In genomic region chr12:120230326-120230973, GRCh38 we compare ENCODE assay signal across 8 cellular contexts. TPM values are rescaled to one million over a fixed set of nuclear protein-coding genes. Genes with fewer than 3 reads are reported as not detected.
DNase-seq lines count a peak whose midpoint lies in the region; ATAC-seq and TF ChIP-seq lines count a peak whose summit lies in the region.

No MANE protein-coding gene starts in this region.

- no peak overlapping the region for H3K4me3 ChIP-seq in esophagus (ENCODE audit: low read depth in 1 of 2, low read length in 2 of 2)

- peak; percentile 73 for ATAC-seq in SK-N-SH treated with all-trans-retinoic acid at 6 μM for 48 hours
- ATAC-seq in natural killer cell treated with Interleukin-12 subunit alpha and Interleukin-12 subunit beta and Interleukin-15 and Interleukin-18, amount 100 ng/mL, for 72 hours, result no peak
- ATAC-seq in HG02642 (IDR thresholded peaks at IDR 0.05; ENCODE audit: poor library complexity, unreplicated experiment), result no peak
- ATAC-seq in HG03565 (IDR thresholded peaks at IDR 0.05; ENCODE audit: unreplicated experiment), result no peak

- H3K4me1 Mint-ChIP-seq in activated T-cell treated with anti-CD3 and anti-CD28 coated beads, Interleukin-2, amount 50 U/mL, for 24 hours (ENCODE audit: low read depth), result peaks cover 95% of the 10 kb centered on the region
- peaks cover 81 to 95% of the 10 kb centered on the region in 2 donors for H3K4me1 Mint-ChIP-seq in natural killer cell treated with Interleukin-12 subunit alpha and Interleukin-12 subunit beta and Interleukin-15 and Interleukin-18, amount 100 ng/mL, for 72 hours (ENCODE audit: low read depth in 2 of 2)

- peaks cover 16% of the 10 kb centered on the region for H3K36me3 Mint-ChIP-seq in activated T-cell treated with anti-CD3 and anti-CD28 coated beads, Interleukin-2, amount 50 U/mL, for 24 hours (ENCODE audit: low read depth)
- no peaks in the 10 kb centered on the region for H3K36me3 Mint-ChIP-seq in natural killer cell treated with Interleukin-12 subunit alpha and Interleukin-12 subunit beta and Interleukin-15 and Interleukin-18, amount 100 ng/mL, for 72 hours

- DNase-seq in activated T-cell treated with anti-CD3 and anti-CD28 coated beads, Interleukin-2, amount 50 U/mL, for 24 hours, result no peak
- no peak for DNase-seq in activated T-cell treated with anti-CD3 and anti-CD28 coated beads, Interleukin-2, amount 50 U/mL, for 1 hour
- DNase-seq in natural killer cell treated with Interleukin-12 subunit alpha and Interleukin-12 subunit beta and Interleukin-15 and Interleukin-18, amount 100 ng/mL, for 72 hours (ENCODE audit: low spot score), result no peak
- DNase-seq in NCI-H1048 (lab: John Stamatoyannopoulos, UW), result no peak

- H3K27ac ChIP-seq in esophagus (ENCODE audit: low read depth in 2 of 2, low read length in 1 of 2), result peak overlapping the region; percentile 75 to 90

- no peaks in the 10 kb centered on the region for H3K36me3 ChIP-seq in esophagus (ENCODE audit: control insufficient read depth in 2 of 2, insufficient read depth in 2 of 2, low read length in 1 of 2)

- H3K27me3 Mint-ChIP-seq in activated T-cell treated with anti-CD3 and anti-CD28 coated beads, Interleukin-2, amount 50 U/mL, for 24 hours, result no peaks in the 10 kb centered on the region
- no peaks in the 10 kb centered on the region for H3K27me3 Mint-ChIP-seq in natural killer cell treated with Interleukin-12 subunit alpha and Interleukin-12 subunit beta and Interleukin-15 and Interleukin-18, amount 100 ng/mL, for 72 hours

- WGBS in esophagus, 2 donors, result 28 to 33% methylated on average over 9 of the region's 9 CpGs

- H3K4me3 Mint-ChIP-seq in activated T-cell treated with anti-CD3 and anti-CD28 coated beads, Interleukin-2, amount 50 U/mL, for 24 hours, result peak overlapping the region; percentile 54
- H3K4me3 Mint-ChIP-seq in natural killer cell treated with Interleukin-12 subunit alpha and Interleukin-12 subunit beta and Interleukin-15 and Interleukin-18, amount 100 ng/mL, for 72 hours, result peak overlapping the region; percentile 90

- H3K4me1 ChIP-seq in esophagus (ENCODE audit: control insufficient read depth in 2 of 2, insufficient read depth in 2 of 2, low read length in 1 of 2), result peaks cover 26 to 44% of the 10 kb centered on the region in 2 donors

- no peaks in the 10 kb centered on the region for H3K27me3 ChIP-seq in esophagus (ENCODE audit: control insufficient read depth in 1 of 2, insufficient read depth in 2 of 2, low read length in 2 of 2)

- H3K9me3 ChIP-seq in esophagus (ENCODE audit: control insufficient read depth in 2 of 2, insufficient read depth in 1 of 2, low read depth in 1 of 2, low read length in 1 of 2), result no peaks in the 10 kb centered on the region

- H3K27ac Mint-ChIP-seq in activated T-cell treated with anti-CD3 and anti-CD28 coated beads, Interleukin-2, amount 50 U/mL, for 24 hours, result peak overlapping the region; percentile 96
- peak overlapping the region; percentile 99 for H3K27ac Mint-ChIP-seq in natural killer cell treated with Interleukin-12 subunit alpha and Interleukin-12 subunit beta and Interleukin-15 and Interleukin-18, amount 100 ng/mL, for 72 hours

- H3K9me3 Mint-ChIP-seq in activated T-cell treated with anti-CD3 and anti-CD28 coated beads, Interleukin-2, amount 50 U/mL, for 24 hours, result no peaks in the 10 kb centered on the region
- no peaks in the 10 kb centered on the region for H3K9me3 Mint-ChIP-seq in natural killer cell treated with Interleukin-12 subunit alpha and Interleukin-12 subunit beta and Interleukin-15 and Interleukin-18, amount 100 ng/mL, for 72 hours

TF ChIP-seq in SK-N-SH treated with all-trans-retinoic acid at 6 μM for 48 hours, 23 proteins besides CTCF, POLR2A, EP300 and RAD21:
- 0 out of 2 replicates have a peak, but pooled peaks have one; percentile 29 for TF ChIP-seq ISL1 (CRISPR knock-in tag; IDR thresholded peaks at IDR 0.05)
- no peak for TF ChIP-seq CSDC2 (CRISPR knock-in tag; IDR thresholded peaks at IDR 0.05)
TF ChIP-seq in SK-N-SH treated with all-trans-retinoic acid at 6 μM for 48 hours: peak in this region for 1.

RNA-seq across cellular contexts. Expression of gene RPLP0, which starts 29.5 kb away (rescaled TPM):
- 1,000 to 10,000 TPM; 1,612 to 3,865 TPM for polyA plus RNA-seq in esophagus
- total RNA-seq in natural killer cell treated with Interleukin-12 subunit alpha and Interleukin-12 subunit beta and Interleukin-15 and Interleukin-18, amount 100 ng/mL, for 72 hours, result 1,000 to 10,000 TPM; 1,757 to 2,186 TPM

RNA-seq across cellular contexts. Expression of gene PXN, which starts 35.1 kb away (rescaled TPM):
- 10 to 100 TPM; 17.3 to 32.1 TPM for polyA plus RNA-seq in esophagus
- 100 to 1,000 TPM; 133 to 160 TPM for total RNA-seq in natural killer cell treated with Interleukin-12 subunit alpha and Interleukin-12 subunit beta and Interleukin-15 and Interleukin-18, amount 100 ng/mL, for 72 hours

RNA-seq across cellular contexts. Expression of gene GCN1, which starts 35.9 kb away (rescaled TPM):
- 10 to 100 TPM; 22.9 to 28.1 TPM for polyA plus RNA-seq in esophagus
- 100 to 1,000 TPM; 126 to 311 TPM for total RNA-seq in natural killer cell treated with Interleukin-12 subunit alpha and Interleukin-12 subunit beta and Interleukin-15 and Interleukin-18, amount 100 ng/mL, for 72 hours
